In genomic region chr13:113808058-113808834, GRCh38 we compare ENCODE assay signal across 16 cellular contexts. TPM values are rescaled to one million over a fixed set of nuclear protein-coding genes. Genes with fewer than 3 reads are reported as not detected.
A peak's percentile ranks its signal among the peaks of the same experiment; 100 is the strongest.
DNase-seq lines count a peak whose midpoint lies in the region; ATAC-seq, FAIRE-seq and TF ChIP-seq lines count a peak whose summit lies in the region.
"Had no signal": no experiment of that assay in that cellular context is flagged by ENCODE, and none has a peak within 500 bp of the region (broad histone marks: within the 10 kb centered on the region; RNA-seq: fewer than 3 reads in every experiment).

No MANE protein-coding gene starts in this region.

- DNase-seq in Right ventricle myocardium superior = peak; percentile 9
- no peak for DNase-seq in cardiac septum (ENCODE audit: low spot score)
- no peak for DNase-seq in activated T-helper 1 cell treated with anti-CD3 and anti-CD28 coated beads, Interleukin-12 subunit alpha, Interleukin-12 subunit beta, Interleukin-2, Interleukin-4 antibody, amounts not matched to agents 30 ng/mL and 10 ng/mL and 1 ng/mL, durations not matched to agents 14 hours and 24 hours and 36 hours (ENCODE audit: low spot score)
- DNase-seq in endothelial cell (ENCODE audit: low spot score) = no peak
- DNase-seq in urothelium cell line (ENCODE audit: low spot score) = no peak
- DNase-seq in SKM-1 treated with dmso at 0.1 percent for 144 hours (lab: John Stamatoyannopoulos, UW; ENCODE audit: unreplicated experiment) = no peak
- DNase-seq in KBM-7 = no peak
- DNase-seq: CD4-positive, alpha-beta memory T cell; DMS79; EL; H7 had no signal

- in situ Hi-C loops in KBM-7 (cut with MboI; ENCODE audit: low pct_unique_long_range_greater_than_20kb, low sequenced_read_pairs) = no loop called here

- peak; percentile 40 for FAIRE-seq in urothelium cell line (lab: Jason Lieb, UNC)
- FAIRE-seq: A204.1, G401.6, GM12891 had no signal

- TF ChIP-seq CTCF in endothelial cell (IDR thresholded peaks at IDR 0.05; ENCODE audit: unreplicated experiment) = no peak

- intact Hi-C loops in Right ventricle myocardium superior (cut with DNase I) (no loop called here), cardiac septum (cut with DNase I) (no loop called here)
- intact Hi-C loops in activated T-helper 1 cell treated with anti-CD3 and anti-CD28 coated beads, Interleukin-12 subunit alpha, Interleukin-12 subunit beta, Interleukin-2, Interleukin-4 antibody, amounts not matched to agents 30 ng/mL and 10 ng/mL and 1 ng/mL, durations not matched to agents 14 hours and 24 hours and 36 hours (cut with micrococcal nuclease) = no loop called here

- peaks cover 16% of the 10 kb centered on the region for H3K9me3 Mint-ChIP-seq in activated T-helper 1 cell treated with anti-CD3 and anti-CD28 coated beads, Interleukin-12 subunit alpha, Interleukin-12 subunit beta, Interleukin-2, Interleukin-4 antibody, amounts not matched to agents 30 ng/mL and 10 ng/mL and 1 ng/mL, durations not matched to agents 14 hours and 24 hours and 36 hours
- peaks cover 5% of the 10 kb centered on the region for H3K9me3 Mint-ChIP-seq in endothelial cell (ENCODE audit: unreplicated experiment)

- no peak overlapping the region for H3K4me3 Mint-ChIP-seq in activated T-helper 1 cell treated with anti-CD3 and anti-CD28 coated beads, Interleukin-12 subunit alpha, Interleukin-12 subunit beta, Interleukin-2, Interleukin-4 antibody, amounts not matched to agents 30 ng/mL and 10 ng/mL and 1 ng/mL, durations not matched to agents 14 hours and 24 hours and 36 hours
- H3K4me3 Mint-ChIP-seq in endothelial cell (ENCODE audit: unreplicated experiment) = peak overlapping the region; percentile 78
- H3K4me3 Mint-ChIP-seq: B cell; CD4-positive, alpha-beta memory T cell; GM23338 had no signal

- no peaks in the 10 kb centered on the region for H3K36me3 Mint-ChIP-seq in activated T-helper 1 cell treated with anti-CD3 and anti-CD28 coated beads, Interleukin-12 subunit alpha, Interleukin-12 subunit beta, Interleukin-2, Interleukin-4 antibody, amounts not matched to agents 30 ng/mL and 10 ng/mL and 1 ng/mL, durations not matched to agents 14 hours and 24 hours and 36 hours (ENCODE audit: low read depth)
- H3K36me3 Mint-ChIP-seq in endothelial cell (ENCODE audit: low read depth, unreplicated experiment) = peaks cover 36% of the 10 kb centered on the region
- H3K36me3 Mint-ChIP-seq: CD4-positive, alpha-beta memory T cell had no signal

- no peak for ATAC-seq in Right ventricle myocardium superior (ENCODE audit: poor library complexity)
- ATAC-seq: GM23338 had no signal

- no peaks in the 10 kb centered on the region for H3K27me3 Mint-ChIP-seq in activated T-helper 1 cell treated with anti-CD3 and anti-CD28 coated beads, Interleukin-12 subunit alpha, Interleukin-12 subunit beta, Interleukin-2, Interleukin-4 antibody, amounts not matched to agents 30 ng/mL and 10 ng/mL and 1 ng/mL, durations not matched to agents 14 hours and 24 hours and 36 hours (ENCODE audit: insufficient read depth)
- peaks cover 20% of the 10 kb centered on the region for H3K27me3 Mint-ChIP-seq in endothelial cell (ENCODE audit: unreplicated experiment)
- H3K27me3 Mint-ChIP-seq: B cell; CD4-positive, alpha-beta memory T cell had no signal

- peak overlapping the region; percentile 18 for H3K27ac Mint-ChIP-seq in activated T-helper 1 cell treated with anti-CD3 and anti-CD28 coated beads, Interleukin-12 subunit alpha, Interleukin-12 subunit beta, Interleukin-2, Interleukin-4 antibody, amounts not matched to agents 30 ng/mL and 10 ng/mL and 1 ng/mL, durations not matched to agents 14 hours and 24 hours and 36 hours
- H3K27ac Mint-ChIP-seq in endothelial cell (ENCODE audit: unreplicated experiment) = peak overlapping the region; percentile 30
- H3K27ac Mint-ChIP-seq: B cell, GM23338 had no signal

- H3K4me1 Mint-ChIP-seq in activated T-helper 1 cell treated with anti-CD3 and anti-CD28 coated beads, Interleukin-12 subunit alpha, Interleukin-12 subunit beta, Interleukin-2, Interleukin-4 antibody, amounts not matched to agents 30 ng/mL and 10 ng/mL and 1 ng/mL, durations not matched to agents 14 hours and 24 hours and 36 hours (ENCODE audit: low read depth) = no peaks in the 10 kb centered on the region
- peaks cover 3% of the 10 kb centered on the region for H3K4me1 Mint-ChIP-seq in endothelial cell (ENCODE audit: unreplicated experiment)
- H3K4me1 Mint-ChIP-seq: B cell; CD4-positive, alpha-beta memory T cell; GM23338 had no signal

RNA-seq across cellular contexts. Expression of gene TMEM255B, which starts 49.2 kb away (rescaled TPM):
- total RNA-seq in Right ventricle myocardium superior (6.9 TPM), cardiac septum (10.7 TPM), endothelial cell (ENCODE audit: unreplicated experiment) (321 TPM)
- total RNA-seq in activated T-helper 1 cell treated with anti-CD3 and anti-CD28 coated beads, Interleukin-12 subunit alpha, Interleukin-12 subunit beta, Interleukin-2, Interleukin-4 antibody, amounts not matched to agents 30 ng/mL and 10 ng/mL and 1 ng/mL, durations not matched to agents 14 hours and 24 hours and 36 hours = 2.2 and 2.6 TPM in 2 replicates

RNA-seq across cellular contexts. Expression of gene GAS6, which starts 55.6 kb away (rescaled TPM):
- total RNA-seq in Right ventricle myocardium superior (181 TPM), cardiac septum (201 TPM), endothelial cell (ENCODE audit: unreplicated experiment) (19.8 TPM)
- total RNA-seq in activated T-helper 1 cell treated with anti-CD3 and anti-CD28 coated beads, Interleukin-12 subunit alpha, Interleukin-12 subunit beta, Interleukin-2, Interleukin-4 antibody, amounts not matched to agents 30 ng/mL and 10 ng/mL and 1 ng/mL, durations not matched to agents 14 hours and 24 hours and 36 hours = 0.62 and 0.98 TPM in 2 replicates

Comparison
In these comparisons a context has a peak if more than half of its experiments do, and no peak if none do; other contexts are left out.
1. RNA of gene TMEM255B, which starts 49.2 kb away (total RNA-seq): 321 TPM in endothelial cell (single experiment); 10.7 TPM in cardiac septum (single experiment), 6.9 TPM in Right ventricle myocardium superior (single experiment) and 2.2 to 2.6 TPM in activated T-helper 1 cell treated with anti-CD3 and anti-CD28 coated beads, Interleukin-12 subunit alpha, Interleukin-12 subunit beta, Interleukin-2, Interleukin-4 antibody, amounts not matched to agents 30 ng/mL and 10 ng/mL and 1 ng/mL, durations not matched to agents 14 hours and 24 hours and 36 hours; every median in the first group is over 10 times any median in the second.
2. RNA of gene GAS6, which starts 55.6 kb away (total RNA-seq): 201 TPM in cardiac septum (single experiment), 181 TPM in Right ventricle myocardium superior (single experiment) and 19.8 TPM in endothelial cell (single experiment); 0.62 to 0.98 TPM in activated T-helper 1 cell treated with anti-CD3 and anti-CD28 coated beads, Interleukin-12 subunit alpha, Interleukin-12 subunit beta, Interleukin-2, Interleukin-4 antibody, amounts not matched to agents 30 ng/mL and 10 ng/mL and 1 ng/mL, durations not matched to agents 14 hours and 24 hours and 36 hours; every median in the first group is over 10 times any median in the second.